9 cellular contexts compared by ENCODE assay signal in genomic region chr5:35651002-35651756, GRCh38. TPM values are rescaled to one million over a fixed set of nuclear protein-coding genes. Genes with fewer than 3 reads are reported as not detected.
DNase-seq lines count a peak whose midpoint lies in the region; ATAC-seq, FAIRE-seq and TF ChIP-seq lines count a peak whose summit lies in the region.
"Had no signal": no experiment of that assay in that cellular context is flagged by ENCODE, and none has a peak within 500 bp of the region (broad histone marks: within the 10 kb centered on the region; RNA-seq: fewer than 3 reads in every experiment).

No MANE protein-coding gene starts in this region.

- no peaks in the 10 kb centered on the region for H3K27me3 ChIP-seq in GM06990 (replicated peaks; ENCODE audit: control insufficient read depth, insufficient read depth, low read length)
- H3K27me3 ChIP-seq in astrocyte (ENCODE audit: insufficient read depth, low read length) = no peaks in the 10 kb centered on the region
- no peaks in the 10 kb centered on the region for H3K27me3 ChIP-seq in HepG2 (ENCODE audit: control insufficient read depth in 1 of 2, insufficient read depth in 2 of 2, low read length in 2 of 2)

- no peak overlapping the region for H3K27ac Mint-ChIP-seq in astrocyte (ENCODE audit: unreplicated experiment)
- H3K27ac Mint-ChIP-seq: dendritic cell treated with granulocyte-macrophage colony-stimulating factor and Interleukin-4, amounts not matched to agents 40 ng/mL and 50 ng/mL, for 4 days had no signal

- H3K4me1 ChIP-seq in astrocyte (ENCODE audit: insufficient read depth, low read length) (no peaks in the 10 kb centered on the region), HepG2 (ENCODE audit: insufficient read depth, low read length) (no peaks in the 10 kb centered on the region)

- no peaks in the 10 kb centered on the region for H3K9me3 Mint-ChIP-seq in astrocyte (ENCODE audit: unreplicated experiment)
- H3K9me3 Mint-ChIP-seq: dendritic cell treated with granulocyte-macrophage colony-stimulating factor and Interleukin-4, amounts not matched to agents 40 ng/mL and 50 ng/mL, for 4 days had no signal

- FAIRE-seq in astrocyte (lab: Jason Lieb, UNC) = peak; percentile 84
- peak; percentile 43 for FAIRE-seq in HepG2 (lab: Jason Lieb, UNC)

- H3K4me2 ChIP-seq in astrocyte (ENCODE audit: low read length) = no peak overlapping the region
- H3K4me2 ChIP-seq in HepG2 (ENCODE audit: low read depth, low read length) = no peak overlapping the region

- H4K20me1 ChIP-seq in astrocyte (ENCODE audit: insufficient read depth, low read length) = no peaks in the 10 kb centered on the region
- no peaks in the 10 kb centered on the region for H4K20me1 ChIP-seq in HepG2 (ENCODE audit: insufficient read depth, low read length)

- POLR2A ChIA-PET in HepG2 (lab: Yijun Ruan, JAX) = interaction anchor here (0.6 kb wide), 1 partner anchor 274 kb away, joined by 3 read pairs; no protein-coding TSS in a partner anchor

- no peak for TF ChIP-seq EP300 in HepG2 (IDR thresholded peaks at IDR 0.05; ENCODE audit: low read depth in 2 of 2, low read length in 2 of 2)
- no peak for TF ChIP-seq EP300 in HepG2 (CRISPR knock-in tag; IDR thresholded peaks at IDR 0.05; ENCODE audit: borderline replicate concordance)

- CTCF ChIA-PET in HepG2 (lab: Yijun Ruan, JAX; ENCODE audit: low intra/inter-chr PET ratio, low total read pairs) = no interaction called here

- H3K9me3 ChIP-seq in astrocyte (ENCODE audit: insufficient read depth, low read depth, low read length) (no peaks in the 10 kb centered on the region), HepG2 (ENCODE audit: low read length) (no peaks in the 10 kb centered on the region)

- H3K9ac ChIP-seq in astrocyte (ENCODE audit: low read length) = no peak overlapping the region
- no peak overlapping the region for H3K9ac ChIP-seq in HepG2 (ENCODE audit: insufficient read depth, low read depth, low read length)

- H3K36me3 Mint-ChIP-seq in astrocyte (ENCODE audit: low read depth, unreplicated experiment) = peaks cover 2% of the 10 kb centered on the region

- no peak overlapping the region for H3K4me3 Mint-ChIP-seq in astrocyte (ENCODE audit: unreplicated experiment)
- H3K4me3 Mint-ChIP-seq: dendritic cell treated with granulocyte-macrophage colony-stimulating factor and Interleukin-4, amounts not matched to agents 40 ng/mL and 50 ng/mL, for 4 days had no signal

- in situ Hi-C loops in HepG2 (cut with HindIII; ENCODE audit: extremely low pct_ligation_motif_present, low pct_unique_long_range_greater_than_20kb) = loop anchor here (5.0 kb wide), 1 partner anchor 276 kb away; no protein-coding TSS in a partner anchor

- H3K79me2 ChIP-seq in astrocyte (ENCODE audit: insufficient read depth, low read length) (no peaks in the 10 kb centered on the region), HepG2 (ENCODE audit: insufficient read depth, low read length) (no peaks in the 10 kb centered on the region)

- 11% methylated on average over 4 of the region's 4 CpGs for WGBS in HepG2 (ENCODE audit: low lambda C conversion rate)

- H3K27me3 Mint-ChIP-seq in astrocyte (ENCODE audit: low read depth, unreplicated experiment) = no peaks in the 10 kb centered on the region
- H3K27me3 Mint-ChIP-seq: dendritic cell treated with granulocyte-macrophage colony-stimulating factor and Interleukin-4, amounts not matched to agents 40 ng/mL and 50 ng/mL, for 4 days had no signal

- DNase-seq in GM06990 (ENCODE audit: extremely low read depth, insufficient read length) = no peak
- DNase-seq in T follicular helper cell (ENCODE audit: low read depth) = peak; percentile 46
- DNase-seq in astrocyte (ENCODE audit: low read depth) = peak; percentile 13
- peak; percentile 32 for DNase-seq in HepG2 (ENCODE audit: low spot score)
- DNase-seq in stimulated activated CD8-positive, alpha-beta memory T cell treated with anti-CD3 and anti-CD28 coated beads, Interleukin-7, amount 100 ng/mL, for 24 hours (ENCODE audit: low read depth) = peak; percentile 33
- no peak for DNase-seq in NCI-H345 treated with DMSO at 0.1 percent for 48 hours (lab: John Stamatoyannopoulos, UW; ENCODE audit: unreplicated experiment)
- no peak for DNase-seq in NCI-H510A (lab: John Stamatoyannopoulos, UW)

- no peak for TF ChIP-seq RAD21 in HepG2 (CRISPR knock-in tag; IDR thresholded peaks at IDR 0.05)

- H3K27ac ChIP-seq in astrocyte (ENCODE audit: low read depth, low read length) (no peak overlapping the region), HepG2 (ENCODE audit: extremely low read length, insufficient read depth, low read length) (no peak overlapping the region)

- H3K4me3 ChIP-seq in GM06990 (replicated peaks; ENCODE audit: low read depth, low read length) (no peak overlapping the region), astrocyte (ENCODE audit: insufficient read depth, low read depth, low read length) (no peak overlapping the region), HepG2 (replicated peaks in 1 of 3; ENCODE audit: insufficient read depth in 1 of 3, low read depth in 2 of 3, low read length in 3 of 3) (no peak overlapping the region)

- peak; percentile 62 for TF ChIP-seq CTCF in GM06990 (IDR thresholded peaks at IDR 0.05; ENCODE audit: insufficient read depth, low read length, poor library complexity, severe bottlenecking)
- TF ChIP-seq CTCF in astrocyte (IDR thresholded peaks at IDR 0.05; ENCODE audit: insufficient read depth, low read depth, low read length) = peak; percentile 41
- peak; percentile 69 for TF ChIP-seq CTCF in HepG2 (CRISPR knock-in tag; IDR thresholded peaks at IDR 0.05)

- intact Hi-C loops in HepG2 (cut with micrococcal nuclease; ENCODE audit: unreplicated experiment) = loop anchor here (1.0 to 2.0 kb wide), 2 partner anchors 126 to 275 kb away; no protein-coding TSS in a partner anchor

- no peaks in the 10 kb centered on the region for H3K36me3 ChIP-seq in GM06990 (ENCODE audit: control insufficient read depth, insufficient read depth, low read length)
- no peaks in the 10 kb centered on the region for H3K36me3 ChIP-seq in astrocyte (ENCODE audit: insufficient read depth, low read length)
- no peaks in the 10 kb centered on the region for H3K36me3 ChIP-seq in HepG2 (replicated peaks in 1 of 2; ENCODE audit: control insufficient read depth in 1 of 2, insufficient read depth in 2 of 2, low read length in 2 of 2)

- H2AFZ ChIP-seq in astrocyte (ENCODE audit: low read depth, low read length) (no peak overlapping the region), HepG2 (ENCODE audit: low read length) (no peak overlapping the region)

- ATAC-seq in HG03066 (IDR thresholded peaks at IDR 0.05; ENCODE audit: low read depth, unreplicated experiment) (peak; percentile 63), HepG2 (peak; percentile 95)

- H3K4me1 Mint-ChIP-seq in astrocyte (ENCODE audit: low read depth, unreplicated experiment) = no peaks in the 10 kb centered on the region

- TF ChIP-seq POLR2A in HepG2 (IDR thresholded peaks at IDR 0.05; ENCODE audit: insufficient read depth in 1 of 2, low read depth in 2 of 2, low read length in 2 of 2) = no peak

- BruUV-seq in HepG2 (replicated peaks; lab: Mats Ljungman, UMichigan) = no TSS peak

TF ChIP-seq in HepG2, 621 proteins besides CTCF, POLR2A, EP300 and RAD21 (continues in another document):
- TF ChIP-seq FOXA1 (IDR thresholded peaks at IDR 0.05) (no peak), FOXA1 (CRISPR knock-in tag; IDR thresholded peaks at IDR 0.05) (0 out of 2 replicates have a peak, but pooled peaks have one; percentile 6), ZFP82 (CRISPR knock-in tag; IDR thresholded peaks at IDR 0.05; ENCODE audit: borderline replicate concordance) (no peak), SUZ12 (IDR thresholded peaks at IDR 0.05; ENCODE audit: low read depth, low read length) (no peak), CENPT (CRISPR knock-in tag; IDR thresholded peaks at IDR 0.05; ENCODE audit: low read depth) (no peak), CREBL2 (CRISPR knock-in tag; IDR thresholded peaks at IDR 0.05; ENCODE audit: borderline replicate concordance) (no peak), ZNF615 (CRISPR knock-in tag; IDR thresholded peaks at IDR 0.05; ENCODE audit: borderline replicate concordance) (no peak), ZNF614 (CRISPR knock-in tag; IDR thresholded peaks at IDR 0.05; ENCODE audit: borderline replicate concordance) (no peak), MXD4 (CRISPR knock-in tag; IDR thresholded peaks at IDR 0.05) (no peak), SMC3 (IDR thresholded peaks at IDR 0.05; ENCODE audit: low read length) (peak; percentile 78), ZNF703 (CRISPR knock-in tag; IDR thresholded peaks at IDR 0.05; ENCODE audit: borderline replicate concordance) (no peak)

RNA-seq across cellular contexts. Expression of gene SPEF2, which starts 33.5 kb away (rescaled TPM):
- total RNA-seq in astrocyte (3.4 and 3.9 TPM in 2 replicates), HepG2 (2016; rRNA removed; fragmentation: Illumina TruSeq; extraction: Trizol) (2.3 and 2.4 TPM in 2 replicates)
- total RNA-seq in HepG2 (2016; cell fraction: cytosol; rRNA removed; fragmentation: Illumina TruSeq; extraction: Trizol; ENCODE audit: low read depth) = 0.26 and 0.61 TPM in 2 replicates
- 2.0 and 2.3 TPM in 2 replicates for total RNA-seq in HepG2 (2016; cell fraction: insoluble cytoplasmic fraction; rRNA removed; fragmentation: Illumina TruSeq; extraction: Trizol)
- total RNA-seq in HepG2 (2016; cell fraction: membrane; rRNA removed; fragmentation: Illumina TruSeq; extraction: Trizol) = 0.68 and 1.0 TPM in 2 replicates
- 5.9 and 7.1 TPM in 2 replicates for total RNA-seq in HepG2 (2016; cell fraction: nucleus; rRNA removed; fragmentation: Illumina TruSeq; extraction: Trizol)
- polyA plus RNA-seq in HepG2 (2011; rRNA removed) = 1.2 and 1.5 TPM in 2 replicates
- 0.38 and 0.60 TPM in 2 replicates for polyA plus RNA-seq in HepG2 (2011; cell fraction: cytosol; rRNA removed)
- polyA plus RNA-seq in HepG2 (2011; cell fraction: nucleus; rRNA removed) = 2.7 and 3.1 TPM in 2 replicates
- 0.63 and 1.4 TPM in 2 replicates for polyA plus RNA-seq in HepG2 (2012)
- 0.10 and 0.26 TPM in 2 replicates for polyA plus RNA-seq in HepG2 (2016; cell fraction: cytosol; fragmentation: Illumina TruSeq; extraction: Trizol; ENCODE audit: low read depth)
- polyA plus RNA-seq in HepG2 (2016; cell fraction: insoluble cytoplasmic fraction; fragmentation: Illumina TruSeq; extraction: Trizol; ENCODE audit: low read depth) = 1.6 and 1.8 TPM in 2 replicates
- 0.18 and 0.49 TPM in 2 replicates for polyA plus RNA-seq in HepG2 (2016; cell fraction: membrane; fragmentation: Illumina TruSeq; extraction: Trizol; ENCODE audit: low read depth)
- 4.1 and 6.5 TPM in 2 replicates for polyA plus RNA-seq in HepG2 (2016; cell fraction: nucleus; fragmentation: Illumina TruSeq; extraction: Trizol; ENCODE audit: insufficient read depth, low read depth)
- 0.87 and 1.2 TPM in 2 replicates for polyA minus RNA-seq in HepG2 (2011; rRNA and poly(A)+ RNA removed; ENCODE audit: low replicate concordance)
- polyA minus RNA-seq in HepG2 (2011; cell fraction: cytosol; rRNA and poly(A)+ RNA removed) = 1.5 and 2.0 TPM in 2 replicates
- 7.7 and 8.6 TPM in 2 replicates for polyA minus RNA-seq in HepG2 (2011; cell fraction: nucleus; rRNA and poly(A)+ RNA removed)

Comparison
In these comparisons a context has a peak if more than half of its experiments do, and no peak if none do; other contexts are left out.
1. DNase-seq: peak in T follicular helper cell (single experiment), astrocyte (single experiment), HepG2 (single experiment) and stimulated activated CD8-positive, alpha-beta memory T cell treated with anti-CD3 and anti-CD28 coated beads, Interleukin-7, amount 100 ng/mL, for 24 hours (single experiment); none in GM06990 (single experiment), NCI-H345 treated with DMSO at 0.1 percent for 48 hours (single experiment) and NCI-H510A (single experiment).
2. Peak in every context shown above with its lines, with median percentiles within 50 percentile points of each other: CTCF ChIP-seq.